In the genomic region with DNA sequence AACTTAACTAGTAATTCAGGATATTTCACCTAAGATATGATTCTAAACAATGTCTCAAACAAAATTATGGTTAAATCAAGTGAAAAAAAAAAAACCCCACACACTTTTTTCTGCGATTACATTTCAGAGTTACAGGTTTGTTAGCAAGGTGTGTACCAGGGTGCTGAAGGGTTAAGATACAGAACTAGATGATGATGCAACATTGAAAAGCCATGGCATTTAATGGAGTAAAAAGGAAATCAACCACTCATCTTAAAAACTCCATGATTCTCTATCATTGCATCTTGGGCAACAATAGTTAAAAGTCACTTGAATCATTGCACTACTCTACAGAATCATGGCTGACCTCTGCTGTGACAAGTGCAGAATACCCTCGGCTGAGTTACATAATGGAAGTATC, we compare ENCODE assay signal across 20 cellular contexts.
DNase-seq lines count a peak whose midpoint lies in the region; ATAC-seq, FAIRE-seq and TF ChIP-seq lines count a peak whose summit lies in the region.
"Had no signal": no experiment of that assay in that cellular context is flagged by ENCODE, and none has a peak within 500 bp of the region (broad histone marks: within the 10 kb centered on the region; RNA-seq: fewer than 3 reads in every experiment).

No MANE protein-coding gene starts in this region.

- TF ChIP-seq POLR2A in H54 (IDR thresholded peaks at IDR 0.05; ENCODE audit: low read depth, low read length) (no peak), K562 (conservative IDR thresholded peaks at IDR 0.05) (no peak)

- no peak overlapping the region for H2AFZ ChIP-seq in K562 (ENCODE audit: low read depth, low read length)

- TF ChIP-seq RAD21 in K562 (CRISPR knock-in tag; conservative IDR thresholded peaks at IDR 0.05 in 1 of 2, IDR thresholded peaks at IDR 0.05 in 1 of 2): no peak

- no peak for DNase-seq in D721Med (ENCODE audit: insufficient read length, low spot score)
- no peak for DNase-seq in H54 (ENCODE audit: insufficient read length, low spot score)
- DNase-seq in K562 (ENCODE audit: extremely low read depth in 1 of 4, low spot score in 3 of 4): no peak
- no peak for DNase-seq in NCI-H2081 treated with DMSO at 0.1 percent for 48 hours (lab: John Stamatoyannopoulos, UW)
- no peak for DNase-seq in GM19239 (ENCODE audit: insufficient read length, low spot score)
- DNase-seq in epidermal melanocyte (ENCODE audit: insufficient read length, low spot score): no peak
- DNase-seq: 8988T; ACHN; BE2C; C1 segment of cervical spinal cord; CD4-positive, alpha-beta memory T cell; CD4-positive, CD25-positive, alpha-beta regulatory T cell; CD8-positive, alpha-beta memory T cell; COR-L47; DMS79 treated with DMSO at 0.1 percent for 48 hours; GF-D8 had no signal

- TF ChIP-seq EP300 in K562 (IDR thresholded peaks at IDR 0.05; ENCODE audit: low read length): no peak

- CTCF ChIA-PET in K562 (lab: Yijun Ruan, JAX; ENCODE audit: low intra/inter-chr PET ratio): no interaction called here

- no peak overlapping the region for H3K27ac ChIP-seq in K562 (ENCODE audit: extremely low read depth, low read depth, low read length)
- H3K27ac ChIP-seq: BLaER1 had no signal

- no peaks in the 10 kb centered on the region for H4K20me1 ChIP-seq in K562 (replicated peaks; ENCODE audit: control insufficient read depth, insufficient read depth, low read length)
- H4K20me1 ChIP-seq: BLaER1 had no signal

- 0% methylated on average over 2 of the region's 2 CpGs for WGBS in K562 (ENCODE audit: insufficient coverage, low coverage, missing lambda C conversion rate)

- H3K9ac ChIP-seq in K562 (ENCODE audit: insufficient read depth in 1 of 2, low read depth in 2 of 2, low read length in 2 of 2): no peak overlapping the region
- H3K9ac ChIP-seq: BLaER1 had no signal

- no peaks in the 10 kb centered on the region for H3K36me3 ChIP-seq in K562 (ENCODE audit: control insufficient read depth, insufficient read depth, low read length)
- H3K36me3 ChIP-seq: BE2C, BLaER1 had no signal

- FAIRE-seq in D721Med (lab: Jason Lieb, UNC): peak; percentile 25
- FAIRE-seq in H54 (lab: Jason Lieb, UNC): peak; percentile 23
- FAIRE-seq in K562 (lab: Jason Lieb, UNC): no peak
- no peak for FAIRE-seq in GM19239 (lab: Jason Lieb, UNC)
- FAIRE-seq: A204.1, G401.6, GM12891 had no signal

- no peak overlapping the region for H3K4me2 ChIP-seq in K562 (ENCODE audit: insufficient read depth, low read length)
- H3K4me2 ChIP-seq: BLaER1 had no signal

- no peaks in the 10 kb centered on the region for H3K4me1 ChIP-seq in K562 (replicated peaks in 1 of 2; ENCODE audit: control insufficient read depth in 2 of 2, insufficient read depth in 2 of 2, low read length in 2 of 2)
- H3K4me1 ChIP-seq: BLaER1 had no signal

- no peaks in the 10 kb centered on the region for H3K79me2 ChIP-seq in K562 (ENCODE audit: control insufficient read depth, insufficient read depth, low read length)

- no peak overlapping the region for H3K4me3 ChIP-seq in K562
- H3K4me3 ChIP-seq: BLaER1 had no signal

- no peaks in the 10 kb centered on the region for H3K27me3 ChIP-seq in K562 (ENCODE audit: control insufficient read depth in 2 of 2, insufficient read depth in 2 of 2, low read length in 2 of 2)
- H3K27me3 ChIP-seq: BE2C, BLaER1 had no signal

- in situ Hi-C loops in K562 (cut with MboI): no loop called here

- TF ChIP-seq CTCF in D721Med (IDR thresholded peaks at IDR 0.05; ENCODE audit: insufficient read depth, missing control alignments) (no peak), K562 (IDR thresholded peaks at IDR 0.05 in 2 of 3, conservative IDR thresholded peaks at IDR 0.05 in 1 of 3; ENCODE audit: insufficient read depth in 2 of 3, low read depth in 1 of 3, low read length in 3 of 3) (no peak)

- POLR2A ChIA-PET in K562 (lab: Yijun Ruan, JAX): no interaction called here

- no peaks in the 10 kb centered on the region for H3K9me3 ChIP-seq in K562 (replicated peaks; ENCODE audit: control insufficient read depth, insufficient read depth, low read depth, low read length)
- H3K9me3 ChIP-seq: BE2C, BLaER1 had no signal

- intact Hi-C loops in K562 (cut with micrococcal nuclease): no loop called here

- no peaks in the 10 kb centered on the region for H3K9me1 ChIP-seq in K562 (ENCODE audit: control insufficient read depth, insufficient read depth, low read length)

- ATAC-seq in K562: no peak

- no TSS peak for BruUV-seq in K562 (replicated peaks; lab: Mats Ljungman, UMichigan)

TF ChIP-seq in K562, 482 proteins besides CTCF, POLR2A, EP300 and RAD21:
- TF ChIP-seq ATF2 (CRISPR knock-in tag; IDR thresholded peaks at IDR 0.05): no peak
- TF ChIP-seq CEBPG (CRISPR knock-in tag; IDR thresholded peaks at IDR 0.05): no peak
- TF ChIP-seq CEBPG (tag; conservative IDR thresholded peaks at IDR 0.05 in 1 of 2, IDR thresholded peaks at IDR 0.05 in 1 of 2): peak; percentile 33 to 73; a peak in 3 of 4 replicates
- TF ChIP-seq ZNF512 (tag; IDR thresholded peaks at IDR 0.05): no peak
- 0 out of 2 replicates have a peak, but pooled peaks have one; percentile 23 for TF ChIP-seq CEBPB (tag; IDR thresholded peaks at IDR 0.05)
TF ChIP-seq in K562: peak in this region for 2.
